Comparison of ENCODE assay signal across 8 cellular contexts in the genomic region with DNA sequence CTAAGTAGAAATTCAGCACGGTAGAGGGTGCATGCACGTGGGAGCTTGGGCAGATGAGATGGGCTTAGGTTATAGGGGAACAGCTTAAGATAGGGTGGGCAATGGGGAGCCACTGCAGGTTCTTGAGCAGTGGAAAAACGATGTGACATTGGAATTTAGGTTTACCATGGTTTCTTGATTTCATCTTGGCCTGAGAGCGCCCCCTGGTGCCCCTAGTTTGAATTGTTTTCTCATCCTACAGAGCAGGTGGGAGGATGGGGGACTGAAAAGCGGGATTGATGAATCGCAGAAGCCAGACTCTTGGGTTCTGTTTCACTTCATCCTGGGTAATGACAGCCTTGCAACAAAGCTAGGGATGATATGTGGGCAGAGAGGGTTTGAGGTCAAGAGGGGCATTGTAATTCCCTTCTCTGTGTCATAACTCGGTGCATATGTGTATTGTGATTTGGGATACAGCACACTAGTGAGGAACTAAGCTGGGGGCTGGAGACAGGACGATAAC. TPM values are rescaled to one million over a fixed set of nuclear protein-coding genes. Genes with fewer than 3 reads are reported as not detected.
DNase-seq lines count a peak whose midpoint lies in the region; ATAC-seq and TF ChIP-seq lines count a peak whose summit lies in the region.

No MANE protein-coding gene starts in this region.

- H3K27ac Mint-ChIP-seq in immature natural killer cell: no peak overlapping the region

- H3K4me1 Mint-ChIP-seq in immature natural killer cell: peaks cover 5 to 15% of the 10 kb centered on the region in 2 donors

- H3K9me3 Mint-ChIP-seq in immature natural killer cell: no peaks in the 10 kb centered on the region

- H3K27me3 Mint-ChIP-seq in immature natural killer cell (ENCODE audit: low read depth in 3 of 3): peaks cover 2 to 9% (median 4%) of the 10 kb centered on the region in 3 donors

- ATAC-seq in HG03439 (IDR thresholded peaks at IDR 0.05; ENCODE audit: unreplicated experiment) (no peak), GM18907 (IDR thresholded peaks at IDR 0.05; ENCODE audit: unreplicated experiment) (no peak)

- peak overlapping the region in 3 of 5 donors; percentile 15 to 54 (median 36) for H3K4me3 Mint-ChIP-seq in immature natural killer cell

- no peak for DNase-seq in GM06990 (ENCODE audit: extremely low read depth, insufficient read length)
- peak; percentile 71 for DNase-seq in NCI-H1105 (lab: John Stamatoyannopoulos, UW)
- DNase-seq in T1000 (lab: John Stamatoyannopoulos, UW): peak; percentile 27
- peak; percentile 44 for DNase-seq in astrocyte of the cerebellum (ENCODE audit: low read depth)
- DNase-seq in immature natural killer cell: peak; percentile 58 to 69 (median 59)
- DNase-seq in stimulated activated CD4-positive, alpha-beta T cell treated with anti-CD3 and anti-CD28 coated beads, Interleukin-15, amount 100 ng/mL, for 24 hours: peak; percentile 87

- H3K27me3 ChIP-seq in GM06990 (replicated peaks; ENCODE audit: control insufficient read depth, insufficient read depth, low read length): no peaks in the 10 kb centered on the region

- TF ChIP-seq CTCF in GM06990 (IDR thresholded peaks at IDR 0.05; ENCODE audit: insufficient read depth, low read length, poor library complexity, severe bottlenecking): peak; percentile 74
- peak; percentile 78 for TF ChIP-seq CTCF in astrocyte of the cerebellum (IDR thresholded peaks at IDR 0.05; ENCODE audit: low read depth, low read length, missing control alignments)

- no peak overlapping the region for H3K4me3 ChIP-seq in GM06990 (replicated peaks; ENCODE audit: low read depth, low read length)
- H3K4me3 ChIP-seq in astrocyte of the cerebellum (ENCODE audit: low read depth, low read length): no peak overlapping the region

- in situ Hi-C loops in astrocyte of the cerebellum (cut with HindIII; ENCODE audit: low sequenced_read_pairs): no loop called here

- H3K36me3 ChIP-seq in GM06990 (ENCODE audit: control insufficient read depth, insufficient read depth, low read length): no peaks in the 10 kb centered on the region

- no peaks in the 10 kb centered on the region for H3K36me3 Mint-ChIP-seq in immature natural killer cell

RNA-seq across cellular contexts. Expression of gene MCAM, which starts 6.7 kb away (rescaled TPM):
- polyA plus RNA-seq in immature natural killer cell: not detected

RNA-seq across cellular contexts. Expression of gene RNF26, which starts 10.7 kb away (rescaled TPM):
- polyA plus RNA-seq in immature natural killer cell: 10 to 100 TPM; 21.9 to 42.2 (median 33.5) TPM

RNA-seq across cellular contexts. Expression of gene C1QTNF5, which starts 17.1 kb away (rescaled TPM):
- polyA plus RNA-seq in immature natural killer cell: not detected

RNA-seq across cellular contexts. Expression of gene MFRP, which starts 22.9 kb away (rescaled TPM):
- not detected for polyA plus RNA-seq in immature natural killer cell

RNA-seq across cellular contexts. Expression of gene USP2, which starts 57.9 kb away (rescaled TPM):
- not detected for polyA plus RNA-seq in immature natural killer cell
